13 cellular contexts compared by ENCODE assay signal in genomic region chr17:20920813-20921199, GRCh38.
DNase-seq lines count a peak whose midpoint lies in the region; FAIRE-seq and TF ChIP-seq lines count a peak whose summit lies in the region.
"Had no signal": no experiment of that assay in that cellular context is flagged by ENCODE, and none has a peak within 500 bp of the region (broad histone marks: within the 10 kb centered on the region; RNA-seq: fewer than 3 reads in every experiment).

No MANE protein-coding gene starts in this region.

- no peak for TF ChIP-seq POLR2A in stomach (IDR thresholded peaks at IDR 0.05)

- H3K79me2 ChIP-seq in astrocyte (ENCODE audit: insufficient read depth, low read length), result no peaks in the 10 kb centered on the region

- H3K27me3 ChIP-seq in astrocyte (ENCODE audit: insufficient read depth, low read length), result no peaks in the 10 kb centered on the region
- no peaks in the 10 kb centered on the region for H3K27me3 ChIP-seq in left ventricle myocardium inferior (ENCODE audit: low read depth)
- H3K27me3 ChIP-seq in stomach, result no peaks in the 10 kb centered on the region
- H3K27me3 ChIP-seq in colonic mucosa, result no peaks in the 10 kb centered on the region

- peak overlapping the region; percentile 88 for H3K27ac ChIP-seq in astrocyte (ENCODE audit: low read depth, low read length)
- peak overlapping the region; percentile 74 for H3K27ac ChIP-seq in left ventricle myocardium inferior (replicated peaks)
- H3K27ac ChIP-seq in stomach, result peak overlapping the region in 3 of 5 donors; percentile 20 to 64 (median 54)
- no peak overlapping the region for H3K27ac ChIP-seq in colonic mucosa

- peak overlapping the region; percentile 73 for H3K9ac ChIP-seq in astrocyte (ENCODE audit: low read length)
- no peak overlapping the region for H3K9ac ChIP-seq in colonic mucosa (ENCODE audit: low read depth in 2 of 2, low read length in 2 of 2)

- H3K27ac Mint-ChIP-seq in astrocyte (ENCODE audit: unreplicated experiment), result peak overlapping the region; percentile 97
- H3K27ac Mint-ChIP-seq: naive thymus-derived CD4-positive, alpha-beta T cell had no signal

- no peak for TF ChIP-seq EP300 in stomach (IDR thresholded peaks at IDR 0.05)

- TF ChIP-seq CTCF in astrocyte (IDR thresholded peaks at IDR 0.05; ENCODE audit: insufficient read depth, low read depth, low read length), result no peak
- TF ChIP-seq CTCF in left ventricle myocardium inferior (IDR thresholded peaks at IDR 0.05; ENCODE audit: borderline replicate concordance), result no peak
- TF ChIP-seq CTCF in stomach (IDR thresholded peaks at IDR 0.05), result no peak
- TF ChIP-seq CTCF in colonic mucosa (IDR thresholded peaks at IDR 0.05), result no peak

- no peaks in the 10 kb centered on the region for H3K9me3 Mint-ChIP-seq in astrocyte (ENCODE audit: unreplicated experiment)

- H3K27me3 Mint-ChIP-seq in astrocyte (ENCODE audit: low read depth, unreplicated experiment), result no peaks in the 10 kb centered on the region

- H3K36me3 ChIP-seq in astrocyte (ENCODE audit: insufficient read depth, low read length), result no peaks in the 10 kb centered on the region
- H3K36me3 ChIP-seq in left ventricle myocardium inferior, result no peaks in the 10 kb centered on the region
- no peaks in the 10 kb centered on the region for H3K36me3 ChIP-seq in stomach
- no peaks in the 10 kb centered on the region for H3K36me3 ChIP-seq in colonic mucosa

- peak; percentile 96 for FAIRE-seq in astrocyte (lab: Jason Lieb, UNC)

- no peak overlapping the region for H2AFZ ChIP-seq in astrocyte (ENCODE audit: low read depth, low read length)

- H3K4me1 ChIP-seq in astrocyte (ENCODE audit: insufficient read depth, low read length), result peaks cover 30% of the 10 kb centered on the region
- peaks cover 7% of the 10 kb centered on the region for H3K4me1 ChIP-seq in left ventricle myocardium inferior
- H3K4me1 ChIP-seq in stomach, result peaks cover 0 to 4% (median 0%) of the 10 kb centered on the region in 4 donors
- no peaks in the 10 kb centered on the region for H3K4me1 ChIP-seq in colonic mucosa

- DNase-seq in EL, result peak; percentile 52
- DNase-seq in astrocyte (ENCODE audit: low read depth), result peak; percentile 69
- no peak for DNase-seq in left ventricle myocardium inferior
- no peak for DNase-seq in stomach
- no peak for DNase-seq in activated CD8-positive, alpha-beta memory T cell treated with anti-CD3 and anti-CD28 coated beads, Interleukin-2, amount 50 U/mL, for 48 hours
- no peak for DNase-seq in DMS53 (lab: John Stamatoyannopoulos, UW)
- no peak for DNase-seq in NCI-H345 treated with DMSO at 0.1 percent for 48 hours (lab: John Stamatoyannopoulos, UW; ENCODE audit: unreplicated experiment)
- no peak for DNase-seq in colonic mucosa
- DNase-seq: naive thymus-derived CD4-positive, alpha-beta T cell; NCI-H1092 treated with DMSO at 0.1 percent for 48 hours; NCI-H526; stimulated activated CD4-positive, alpha-beta T cell treated with anti-CD3 and anti-CD28 coated beads, Interleukin-12 subunit alpha, Interleukin-12 subunit beta, amount 100 ng/mL, for 4 hours; stimulated activated CD8-positive, alpha-beta memory T cell treated with anti-CD3 and anti-CD28 coated beads, Interleukin-4, amount 100 ng/mL, for 48 hours had no signal

- H3K4me3 Mint-ChIP-seq in astrocyte (ENCODE audit: unreplicated experiment), result peak overlapping the region; percentile 72
- H3K4me3 Mint-ChIP-seq: naive thymus-derived CD4-positive, alpha-beta T cell had no signal

- no peaks in the 10 kb centered on the region for H4K20me1 ChIP-seq in astrocyte (ENCODE audit: insufficient read depth, low read length)

- peaks cover 4% of the 10 kb centered on the region for H3K36me3 Mint-ChIP-seq in astrocyte (ENCODE audit: low read depth, unreplicated experiment)
- H3K36me3 Mint-ChIP-seq: naive thymus-derived CD4-positive, alpha-beta T cell had no signal

- H3K4me3 ChIP-seq in astrocyte (ENCODE audit: insufficient read depth, low read depth, low read length) (peak overlapping the region; percentile 27), left ventricle myocardium inferior (no peak overlapping the region), stomach (no peak overlapping the region), colonic mucosa (no peak overlapping the region)

- H3K4me1 Mint-ChIP-seq in astrocyte (ENCODE audit: low read depth, unreplicated experiment), result peaks cover 37% of the 10 kb centered on the region

- intact Hi-C loops in left ventricle myocardium inferior (cut with micrococcal nuclease), result no loop called here
- intact Hi-C loops in stomach (cut with DNase I; ENCODE audit: low total_unique reads), result no loop called here
- intact Hi-C loops in colonic mucosa (cut with DNase I), result no loop called here

- H3K9me3 ChIP-seq in astrocyte (ENCODE audit: insufficient read depth, low read depth, low read length) (no peaks in the 10 kb centered on the region), left ventricle myocardium inferior (replicated peaks) (no peaks in the 10 kb centered on the region), stomach (no peaks in the 10 kb centered on the region), colonic mucosa (no peaks in the 10 kb centered on the region)

- H3K4me2 ChIP-seq in astrocyte (ENCODE audit: low read length), result peak overlapping the region; percentile 73

- 18 to 72% (median 49%) methylated on average over 1 of the region's 1 CpG for WGBS in stomach, 5 donors

Comparison
In these comparisons a context has a peak if more than half of its experiments do, and no peak if none do; other contexts are left out.
1. DNase-seq: peak in EL (single experiment) and astrocyte (single experiment); none in left ventricle myocardium inferior (single experiment), stomach (single experiment), activated CD8-positive, alpha-beta memory T cell treated with anti-CD3 and anti-CD28 coated beads, Interleukin-2, amount 50 U/mL, for 48 hours (single experiment), DMS53 (single experiment), NCI-H345 treated with DMSO at 0.1 percent for 48 hours (single experiment) and colonic mucosa (single experiment).